ENCODE assay signal across 9 cellular contexts in genomic region chr1:232169436-232169835, GRCh38.
"Had no signal": no experiment of that assay in that cellular context is flagged by ENCODE, and none has a peak within 500 bp of the region (broad histone marks: within the 10 kb centered on the region; RNA-seq: fewer than 3 reads in every experiment).

No MANE protein-coding gene starts in this region.

- ATAC-seq: GM23338, HCT116 had no signal

- H3K4me3 ChIP-seq: GM23248, GM23338, HAP-1 had no signal

- H2AFZ ChIP-seq: GM23248, GM23338 had no signal

- H3K36me3 ChIP-seq: HAP-1 had no signal

- DNase-seq: GM23248, GOT3, H7, H9, HCEC 1CT, HFFc6 had no signal

- H3K9ac ChIP-seq: GM23248 had no signal

- H3K9me3 ChIP-seq: HAP-1 had no signal

- H3K27ac ChIP-seq: GM23248 had no signal

- H3K4me2 ChIP-seq: GM23338 had no signal
